Comparison of ENCODE assay signal across 25 cellular contexts in the genomic region with DNA sequence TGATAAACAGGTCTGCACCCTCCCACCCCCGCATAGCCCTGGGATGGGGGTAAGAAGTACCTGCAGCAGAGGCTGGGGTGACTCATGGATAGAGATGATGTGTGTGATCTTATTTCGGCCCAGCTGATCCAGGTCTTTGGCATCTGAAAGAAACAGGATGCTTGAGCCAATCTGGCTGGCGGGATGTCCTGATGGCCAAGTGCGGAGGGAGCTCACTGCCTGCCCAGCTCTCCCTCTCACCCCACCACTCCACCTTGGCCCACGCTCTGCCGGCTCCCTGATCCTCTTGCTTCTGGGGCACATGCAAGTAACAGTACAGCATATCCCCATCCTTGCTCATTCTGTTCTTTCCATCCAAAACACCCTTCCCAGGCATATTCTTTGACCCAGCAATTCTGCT. TPM values are rescaled to one million over a fixed set of nuclear protein-coding genes. Genes with fewer than 3 reads are reported as not detected.
DNase-seq lines count a peak whose midpoint lies in the region; ATAC-seq and TF ChIP-seq lines count a peak whose summit lies in the region.
"Had no signal": no experiment of that assay in that cellular context is flagged by ENCODE, and none has a peak within 500 bp of the region (broad histone marks: within the 10 kb centered on the region; RNA-seq: fewer than 3 reads in every experiment).

No MANE protein-coding gene starts in this region.

- peaks cover 36% of the 10 kb centered on the region for H3K79me2 ChIP-seq in OCI-LY3 (ENCODE audit: low read length)

- H3K4me3 ChIP-seq in OCI-LY3 (ENCODE audit: low read length) (peak overlapping the region; percentile 92), lower lobe of right lung (no peak overlapping the region), ovary (no peak overlapping the region)
- H3K4me3 ChIP-seq: A549; BLaER1 treated with 17β-estradiol and CSF1 and Interleukin-3, amounts not matched to agents 10 nM and 100 nM; GM12878; GM23248; HAP-1 had no signal

- H4K20me1 ChIP-seq in OCI-LY3 (ENCODE audit: insufficient read depth, low read length): peaks cover 1% of the 10 kb centered on the region; the same call in 1 of the 2 replicates

- H3K36me3 ChIP-seq in OCI-LY3 (replicated peaks; ENCODE audit: low read depth, low read length) (peaks cover 46% of the 10 kb centered on the region), lower lobe of right lung (no peaks in the 10 kb centered on the region), ovary (no peaks in the 10 kb centered on the region)
- H3K36me3 ChIP-seq: BE2C; BLaER1 treated with 17β-estradiol and CSF1 and Interleukin-3, amounts not matched to agents 10 nM and 100 nM; HAP-1 had no signal

- peak; percentile 24 for DNase-seq in glutamatergic neuron
- DNase-seq in neural crest cell (ENCODE audit: low read depth, low spot score): no peak
- DNase-seq in sciatic nerve (ENCODE audit: low spot score): peak; percentile 19
- DNase-seq in lower lobe of right lung: no peak
- no peak for DNase-seq in ovary
- DNase-seq: 8988T; ACHN; AML-193; BE2C; CD4-positive, alpha-beta T cell; CD8-positive, alpha-beta memory T cell; DMS 273 treated with DMSO at 0.1 percent for 48 hours; DMS79; EL; GDM1; GM23248; HFFc6 had no signal

- 91 to 92% (median 92%) methylated on average over 6 of the region's 6 CpGs for WGBS in ovary, 3 donors

- H3K4me1 Mint-ChIP-seq in glutamatergic neuron (ENCODE audit: low read depth, unreplicated experiment) (peaks cover 19% of the 10 kb centered on the region), neural crest cell (peaks cover 37% of the 10 kb centered on the region)

- H3K9ac ChIP-seq in OCI-LY3 (ENCODE audit: low read length): peak overlapping the region; percentile 96; the same call in 1 of the 2 replicates
- H3K9ac ChIP-seq: BLaER1 treated with 17β-estradiol and CSF1 and Interleukin-3, amounts not matched to agents 10 nM and 100 nM; GM23248 had no signal

- H2AFZ ChIP-seq in OCI-LY3 (ENCODE audit: low read depth, low read length): no peak overlapping the region
- H2AFZ ChIP-seq: GM23248 had no signal

- no peak for ATAC-seq in sciatic nerve
- ATAC-seq in HG03039 (IDR thresholded peaks at IDR 0.05; ENCODE audit: unreplicated experiment): no peak
- no peak for ATAC-seq in GM21526 (IDR thresholded peaks at IDR 0.05; ENCODE audit: low FRiP score, unreplicated experiment)
- ATAC-seq in lower lobe of right lung: no peak
- ATAC-seq: A549, GM12878 had no signal

- H3K9me3 Mint-ChIP-seq in glutamatergic neuron (ENCODE audit: unreplicated experiment): peaks cover 19% of the 10 kb centered on the region
- no peaks in the 10 kb centered on the region for H3K9me3 Mint-ChIP-seq in neural crest cell
- H3K9me3 Mint-ChIP-seq: CD4-positive, alpha-beta T cell; HFFc6 had no signal

- H3K27ac Mint-ChIP-seq in glutamatergic neuron (ENCODE audit: unreplicated experiment) (no peak overlapping the region), neural crest cell (ENCODE audit: unreplicated experiment) (no peak overlapping the region)
- H3K27ac Mint-ChIP-seq: CD4-positive, alpha-beta T cell; HFFc6 had no signal

- H3K4me1 ChIP-seq in OCI-LY3 (ENCODE audit: low read length): peaks cover 35% of the 10 kb centered on the region
- H3K4me1 ChIP-seq in lower lobe of right lung: peaks cover 17% of the 10 kb centered on the region
- H3K4me1 ChIP-seq in ovary (ENCODE audit: insufficient read depth): no peaks in the 10 kb centered on the region
- H3K4me1 ChIP-seq: BE2C had no signal

- no peak for TF ChIP-seq EP300 in ovary (IDR thresholded peaks at IDR 0.05)

- peaks cover 4% of the 10 kb centered on the region for H3K36me3 Mint-ChIP-seq in glutamatergic neuron (ENCODE audit: unreplicated experiment)
- no peaks in the 10 kb centered on the region for H3K36me3 Mint-ChIP-seq in neural crest cell (ENCODE audit: low read depth)

- peaks cover 35% of the 10 kb centered on the region for H3K27me3 Mint-ChIP-seq in glutamatergic neuron (ENCODE audit: unreplicated experiment)
- peaks cover 2% of the 10 kb centered on the region for H3K27me3 Mint-ChIP-seq in neural crest cell (ENCODE audit: low read depth)

- no peak overlapping the region for H3K4me3 Mint-ChIP-seq in glutamatergic neuron (ENCODE audit: unreplicated experiment)
- H3K4me3 Mint-ChIP-seq in neural crest cell: peak overlapping the region; percentile 52
- H3K4me3 Mint-ChIP-seq: CD14-positive monocyte; CD4-positive, alpha-beta T cell; HFFc6 had no signal

- intact Hi-C loops in sciatic nerve (cut with DNase I) (no loop called here), lower lobe of right lung (cut with DNase I) (no loop called here), ovary (cut with DNase I) (no loop called here)

- TF ChIP-seq POLR2A in ovary (IDR thresholded peaks at IDR 0.05): no peak

- H3K27ac ChIP-seq in OCI-LY3 (ENCODE audit: low read length) (peak overlapping the region; percentile 93), lower lobe of right lung (no peak overlapping the region), ovary (no peak overlapping the region)
- H3K27ac ChIP-seq: A549; BLaER1 treated with 17β-estradiol and CSF1 and Interleukin-3, amounts not matched to agents 10 nM and 100 nM; GM23248 had no signal

- no peaks in the 10 kb centered on the region for H3K27me3 ChIP-seq in OCI-LY3 (ENCODE audit: low read depth, low read length)
- peaks cover 18% of the 10 kb centered on the region for H3K27me3 ChIP-seq in lower lobe of right lung (ENCODE audit: low read depth)
- H3K27me3 ChIP-seq in ovary: no peaks in the 10 kb centered on the region

- peak overlapping the region; percentile 95 for H3K4me2 ChIP-seq in OCI-LY3 (ENCODE audit: low read length)
- H3K4me2 ChIP-seq: A549; BLaER1 treated with 17β-estradiol and CSF1 and Interleukin-3, amounts not matched to agents 10 nM and 100 nM had no signal

- H3K9me3 ChIP-seq in OCI-LY3 (ENCODE audit: insufficient read depth, low read length): no peaks in the 10 kb centered on the region
- no peaks in the 10 kb centered on the region for H3K9me3 ChIP-seq in lower lobe of right lung
- H3K9me3 ChIP-seq in ovary: no peaks in the 10 kb centered on the region
- H3K9me3 ChIP-seq: A549; BE2C; BLaER1 treated with 17β-estradiol and CSF1 and Interleukin-3, amounts not matched to agents 10 nM and 100 nM; HAP-1 had no signal

- TF ChIP-seq CTCF in OCI-LY3 (IDR thresholded peaks at IDR 0.05; ENCODE audit: low read depth, low read length) (no peak), glutamatergic neuron (IDR thresholded peaks at IDR 0.05; ENCODE audit: partially characterized antibody, unreplicated experiment) (no peak), neural crest cell (conservative IDR thresholded peaks at IDR 0.05) (no peak), lower lobe of right lung (IDR thresholded peaks at IDR 0.05) (no peak), ovary (IDR thresholded peaks at IDR 0.05) (no peak)

RNA-seq across cellular contexts. Expression of a gene that starts 3.3 kb away (rescaled TPM):
- total RNA-seq in glutamatergic neuron (ENCODE audit: unreplicated experiment) (19.3 TPM), neural crest cell (13.5 and 13.7 TPM in 2 replicates), sciatic nerve (49.5 TPM), lower lobe of right lung (0.80 TPM), ovary (10 to 100 TPM in 2 of 7 donors, 1 to 10 TPM in 5; 5.2 to 17.0 (median 6.9) TPM)
- 1 to 10 TPM; 2.5 to 8.4 TPM for polyA plus RNA-seq in ovary
- total RNA-seq: CD4-positive, alpha-beta T cell; CD8-positive, alpha-beta memory T cell; GM23248; HFFc6 had no signal
- polyA plus RNA-seq: CD14-positive monocyte; CD8-positive, alpha-beta memory T cell; GM23248 had no signal

RNA-seq across cellular contexts. Expression of a gene that starts 3.4 kb away (rescaled TPM):
- total RNA-seq in glutamatergic neuron (ENCODE audit: unreplicated experiment): 1.5 TPM
- total RNA-seq in neural crest cell: 2.9 and 3.3 TPM in 2 replicates
- 7.1 TPM for total RNA-seq in sciatic nerve
- total RNA-seq in lower lobe of right lung: 5.9 TPM
- total RNA-seq in ovary: 10 to 100 TPM in 1 of 7 donors, 1 to 10 TPM in 1, under 1 TPM in 5; 0.25 to 10.6 (median 0.47) TPM
- polyA plus RNA-seq in ovary: under 1 TPM; 0.24 to 0.30 TPM
- total RNA-seq: CD4-positive, alpha-beta T cell; CD8-positive, alpha-beta memory T cell; GM23248; HFFc6 had no signal
- polyA plus RNA-seq: CD14-positive monocyte; CD8-positive, alpha-beta memory T cell; GM23248 had no signal

RNA-seq across cellular contexts. Expression of a gene that starts 21.6 kb away (rescaled TPM):
- total RNA-seq in glutamatergic neuron (ENCODE audit: unreplicated experiment) (not detected), neural crest cell (not detected in 2 replicates), sciatic nerve (25.0 TPM), lower lobe of right lung (1.1 TPM), ovary (1 to 10 TPM in 2 of 7 donors, under 1 TPM in 3, not detected in 2; 0.40 to 1.5 (median 0.69) TPM)
- polyA plus RNA-seq in ovary: 1 to 10 TPM in 1 of 2 donors, under 1 TPM in 1; 0.52 to 5.0 TPM
- total RNA-seq: CD4-positive, alpha-beta T cell; CD8-positive, alpha-beta memory T cell; GM12878; GM23248; HFFc6 had no signal
- polyA plus RNA-seq: CD14-positive monocyte; CD8-positive, alpha-beta memory T cell; GM12878; GM23248 had no signal

RNA-seq across cellular contexts. Expression of a gene that starts 47.9 kb away (rescaled TPM):
- total RNA-seq in glutamatergic neuron (ENCODE audit: unreplicated experiment) (0.69 TPM), neural crest cell (1.6 and 1.8 TPM in 2 replicates), sciatic nerve (0.27 TPM), lower lobe of right lung (not detected), ovary (under 1 TPM in 1 of 7 donors, not detected in 6; 0.08 TPM)
- under 1 TPM; 0.20 to 0.35 TPM for polyA plus RNA-seq in ovary
- total RNA-seq: CD4-positive, alpha-beta T cell; GM23248 had no signal
- polyA plus RNA-seq: CD14-positive monocyte; CD8-positive, alpha-beta memory T cell; GM23248 had no signal

Comparison
In these comparisons a context has a peak if more than half of its experiments do, and no peak if none do; other contexts are left out.
1. DNase-seq: peak in glutamatergic neuron (single experiment) and sciatic nerve (single experiment); none in neural crest cell (single experiment), lower lobe of right lung (single experiment) and ovary (0 of 5).
2. RNA of a gene that starts 21.6 kb away (total RNA-seq): 25.0 TPM in sciatic nerve (single experiment); 1.1 TPM in lower lobe of right lung (single experiment), 0.40 to 1.5 TPM in ovary, not detected in neural crest cell and not detected in glutamatergic neuron (single experiment); every median in the first group is over 10 times any median in the second.